15 cellular contexts compared by ENCODE assay signal in genomic region chr2:74925361-74925786, GRCh38. TPM values are rescaled to one million over a fixed set of nuclear protein-coding genes. Genes with fewer than 3 reads are reported as not detected.
DNase-seq lines count a peak whose midpoint lies in the region; ATAC-seq, FAIRE-seq and TF ChIP-seq lines count a peak whose summit lies in the region.
"Had no signal": no experiment of that assay in that cellular context is flagged by ENCODE, and none has a peak within 500 bp of the region (broad histone marks: within the 10 kb centered on the region; RNA-seq: fewer than 3 reads in every experiment).

No MANE protein-coding gene starts in this region.

- H2AFZ ChIP-seq in IMR-90 (replicated peaks; ENCODE audit: low read length, poor library complexity) (no peak overlapping the region), parathyroid adenoma (peak overlapping the region; percentile 45)

- H3K18ac ChIP-seq in IMR-90 (ENCODE audit: low read depth, low read length), result no peak overlapping the region

- in situ Hi-C loops in IMR-90 (cut with MboI; ENCODE audit: low sequenced_read_pairs), result no loop called here

- dilution Hi-C loops in IMR-90 (cut with HindIII; ENCODE audit: low sequenced_read_pairs, unreplicated experiment), result no loop called here

- no peak overlapping the region for H4K5ac ChIP-seq in IMR-90 (ENCODE audit: low read depth, low read length)

- no peak overlapping the region for H4K8ac ChIP-seq in IMR-90 (ENCODE audit: low read depth in 2 of 2, low read length in 2 of 2)

- POLR2A ChIA-PET in IMR-90 (lab: Charles Lee; ENCODE audit: unreplicated experiment), result no interaction called here

- no peak overlapping the region for H2AK5ac ChIP-seq in IMR-90 (ENCODE audit: low read depth, low read length)

- no peak overlapping the region for H4K91ac ChIP-seq in IMR-90 (ENCODE audit: insufficient read depth, low read depth, low read length)

- DNase-seq in NCI-H510A treated with DMSO at 0.1 percent for 48 hours (lab: John Stamatoyannopoulos, UW), result peak; percentile 28
- no peak for DNase-seq in NCI-H510A (lab: John Stamatoyannopoulos, UW)
- DNase-seq in IMR-90, result no peak
- peak; percentile 36 for DNase-seq in NCI-H2196 treated with DMSO at 0.1 percent for 48 hours (lab: John Stamatoyannopoulos, UW; ENCODE audit: unreplicated experiment)
- no peak for DNase-seq in HTR-8/SVneo (ENCODE audit: insufficient read length, low spot score)
- DNase-seq: KBM-7, NCI-H1105, NCI-H187 treated with DMSO at 0.1 percent for 48 hours, NCI-H446 treated with DMSO at 0.1 percent for 48 hours, SK-N-SH, T-helper 1 cell had no signal

- CTCF ChIA-PET in IMR-90 (lab: Yijun Ruan, JAX), result interaction anchor here (0.9 kb wide), 1 partner anchor 9 kb away, joined by 3 read pairs; no protein-coding TSS in a partner anchor

- 0 out of 2 replicates have a peak, but pooled peaks cover under 1% of the 10 kb centered on the region for H3K9me1 ChIP-seq in IMR-90 (ENCODE audit: insufficient read depth, low read length)

- H3K27me3 ChIP-seq in IMR-90 (ENCODE audit: control insufficient read depth, insufficient read depth, low read length) (no peaks in the 10 kb centered on the region), parathyroid adenoma (ENCODE audit: control insufficient read depth, insufficient read depth, low read length) (no peaks in the 10 kb centered on the region)

- no peak for TF ChIP-seq CTCF in IMR-90 (conservative IDR thresholded peaks at IDR 0.05; ENCODE audit: low read depth, low read length)
- no peak for TF ChIP-seq CTCF in parathyroid adenoma (IDR thresholded peaks at IDR 0.05)

- no peaks in the 10 kb centered on the region for H3K79me2 ChIP-seq in parathyroid adenoma

- intact Hi-C loops in IMR-90 (cut with micrococcal nuclease), result no loop called here

- H3K9ac ChIP-seq in IMR-90 (ENCODE audit: low read depth, low read length) (no peak overlapping the region), parathyroid adenoma (no peak overlapping the region)
- H3K9ac ChIP-seq: SK-N-SH had no signal

- peaks cover 0 to 6% of the 10 kb centered on the region in 2 experiments; a peak in 1 of 4 replicates for H3K79me1 ChIP-seq in IMR-90 (ENCODE audit: low read depth in 1 of 2, low read length in 2 of 2)

- H2BK5ac ChIP-seq in IMR-90 (ENCODE audit: low read depth, low read length, poor library complexity, severe bottlenecking), result no peak overlapping the region

- no peaks in the 10 kb centered on the region for H3K36me3 ChIP-seq in IMR-90 (ENCODE audit: control insufficient read depth, insufficient read depth, low read length)
- H3K36me3 ChIP-seq in parathyroid adenoma (ENCODE audit: control insufficient read depth, insufficient read depth, low read length), result no peaks in the 10 kb centered on the region

- H3K14ac ChIP-seq in IMR-90 (replicated peaks; ENCODE audit: low read depth, low read length), result no peak overlapping the region

- H4K20me1 ChIP-seq in IMR-90 (ENCODE audit: insufficient read depth, low read length), result no peaks in the 10 kb centered on the region

- H3K9me3 ChIP-seq in IMR-90 (ENCODE audit: control insufficient read depth, insufficient read depth, low read length) (no peaks in the 10 kb centered on the region), parathyroid adenoma (ENCODE audit: control insufficient read depth, low read length) (no peaks in the 10 kb centered on the region)
- H3K9me3 ChIP-seq: A549, SK-N-SH had no signal

- H3K4me1 ChIP-seq in IMR-90 (ENCODE audit: control insufficient read depth, insufficient read depth, low read length), result 0 out of 2 replicates have a peak, but pooled peaks cover 2% of the 10 kb centered on the region
- H3K4me1 ChIP-seq in parathyroid adenoma, result no peaks in the 10 kb centered on the region
- H3K4me1 ChIP-seq: A549 had no signal

- no peak for TF ChIP-seq RAD21 in IMR-90 (IDR thresholded peaks at IDR 0.05; ENCODE audit: low read length)

- BruUV-seq in IMR-90 (replicated peaks; lab: Mats Ljungman, UMichigan), result no TSS peak

- H2BK120ac ChIP-seq in IMR-90 (ENCODE audit: low read depth, low read length), result no peak overlapping the region

- H3K4me2 ChIP-seq in IMR-90 (ENCODE audit: low read depth, low read length) (no peak overlapping the region), parathyroid adenoma (ENCODE audit: low read length) (no peak overlapping the region)
- H3K4me2 ChIP-seq: A549, SK-N-SH had no signal

- no peak overlapping the region for H2BK20ac ChIP-seq in IMR-90 (ENCODE audit: low read depth, low read length)

- no peak overlapping the region for H3K23ac ChIP-seq in IMR-90 (ENCODE audit: low read depth, low read length)

- peak overlapping the region; percentile 37 for H2AK9ac ChIP-seq in IMR-90 (replicated peaks; ENCODE audit: low read depth, low read length, poor library complexity)

- H3K4me3 ChIP-seq in IMR-90 (ENCODE audit: insufficient read depth, low read depth, low read length) (no peak overlapping the region), parathyroid adenoma (ENCODE audit: low read depth, low read length) (no peak overlapping the region)
- H3K4me3 ChIP-seq: A549 had no signal

- no peak overlapping the region for H3K27ac ChIP-seq in IMR-90 (ENCODE audit: insufficient read depth, low read length)
- H3K27ac ChIP-seq in parathyroid adenoma, result no peak overlapping the region
- H3K27ac ChIP-seq: A549 had no signal

- no peak overlapping the region for H3K4ac ChIP-seq in IMR-90 (ENCODE audit: low read depth, low read length)

- TF ChIP-seq POLR2A in IMR-90 (IDR thresholded peaks at IDR 0.05; ENCODE audit: low read depth, low read length), result no peak

- FAIRE-seq in HTR-8/SVneo (lab: Jason Lieb, UNC), result no peak
- FAIRE-seq: A549 had no signal

- H2BK15ac ChIP-seq in IMR-90 (ENCODE audit: low read depth, low read length), result no peak overlapping the region

- ATAC-seq in IMR-90 (ENCODE audit: low read depth), result no peak
- ATAC-seq in HG02642 (IDR thresholded peaks at IDR 0.05; ENCODE audit: poor library complexity, unreplicated experiment), result no peak
- ATAC-seq: A549, HCT116 had no signal

- no CpG with 5 or more reads among the region's 2 CpGs for WGBS in IMR-90 (ENCODE audit: extremely low coverage in 2 of 2, insufficient read length in 1 of 2), 2 experiments

- H3K56ac ChIP-seq in IMR-90 (ENCODE audit: extremely low read depth, insufficient read depth, low read length), result no peak overlapping the region

TF ChIP-seq in IMR-90, 13 proteins besides CTCF, POLR2A, EP300 and RAD21:
- no peak for TF ChIP-seq USF2 (IDR thresholded peaks at IDR 0.05; ENCODE audit: low read depth, low read length)
- TF ChIP-seq CEBPB (IDR thresholded peaks at IDR 0.05; ENCODE audit: low read depth, low read length), result no peak
- no peak for TF ChIP-seq MAZ (IDR thresholded peaks at IDR 0.05; ENCODE audit: borderline replicate concordance, low read depth, low read length)
- no peak for TF ChIP-seq RFX5 (IDR thresholded peaks at IDR 0.05; ENCODE audit: low read depth, low read length)
- no peak for TF ChIP-seq CHD1 (IDR thresholded peaks at IDR 0.05; ENCODE audit: low read depth, low read length)
- no peak for TF ChIP-seq RCOR1 (IDR thresholded peaks at IDR 0.05; ENCODE audit: insufficient replicate concordance, low read length)
- no peak for TF ChIP-seq BHLHE40 (IDR thresholded peaks at IDR 0.05; ENCODE audit: low read depth, low read length)
- TF ChIP-seq NFE2L2 (IDR thresholded peaks at IDR 0.05; ENCODE audit: low read depth, low read length), result no peak
- no peak for TF ChIP-seq MXI1 (IDR thresholded peaks at IDR 0.05; ENCODE audit: borderline replicate concordance, low read depth, low read length)
- TF ChIP-seq ELK1 (IDR thresholded peaks at IDR 0.05; ENCODE audit: borderline replicate concordance, low read depth, low read length), result no peak
- no peak for TF ChIP-seq FOS (IDR thresholded peaks at IDR 0.05; ENCODE audit: low read depth, low read length)
- no peak for TF ChIP-seq SMC3 (IDR thresholded peaks at IDR 0.05; ENCODE audit: low read depth, low read length)
- TF ChIP-seq MAFK (IDR thresholded peaks at IDR 0.05; ENCODE audit: low read depth, low read length), result no peak

RNA-seq across cellular contexts. Expression of gene POLE4, which starts 33.1 kb away (rescaled TPM):
- 9.0 and 16.7 TPM in 2 replicates for total RNA-seq in IMR-90 (2012; rRNA removed)
- polyA plus RNA-seq in IMR-90 (2012; rRNA removed), result 23.9 and 31.2 TPM in 2 replicates
- polyA plus RNA-seq in IMR-90 (2012; cell fraction: cytosol; rRNA removed), result 30.6 and 56.2 TPM in 2 replicates
- 8.1 and 15.7 TPM in 2 replicates for polyA plus RNA-seq in IMR-90 (2012; cell fraction: nucleus; rRNA removed; ENCODE audit: low replicate concordance)

Comparison
In these comparisons a context has a peak if more than half of its experiments do, and no peak if none do; other contexts are left out.
1. DNase-seq: peak in NCI-H510A treated with DMSO at 0.1 percent for 48 hours (single experiment) and NCI-H2196 treated with DMSO at 0.1 percent for 48 hours (single experiment); none in NCI-H510A (single experiment), IMR-90 (single experiment) and HTR-8/SVneo (single experiment).